Comparison of ENCODE assay signal across 1 cellular context in genomic region chr1:229273507-229274232, GRCh38.
TF ChIP-seq lines count a peak whose summit lies in the region.

No MANE protein-coding gene starts in this region.

TF ChIP-seq in HepG2, 621 proteins besides CTCF, POLR2A, EP300 and RAD21 (continued from another document and continues in another):
- no peak for TF ChIP-seq ZMAT3 (CRISPR knock-in tag; conservative IDR thresholded peaks at IDR 0.05)
- no peak for TF ChIP-seq CSRNP1 (CRISPR knock-in tag; IDR thresholded peaks at IDR 0.05)
- TF ChIP-seq AHDC1 (CRISPR knock-in tag; IDR thresholded peaks at IDR 0.05; ENCODE audit: borderline replicate concordance): peak; percentile 89; the same call in 1 of the 2 replicates
- peak; percentile 51; the same call in 1 of the 2 replicates for TF ChIP-seq FOXP1 (IDR thresholded peaks at IDR 0.05)
- TF ChIP-seq FOXP1 (CRISPR knock-in tag; IDR thresholded peaks at IDR 0.05): peak; percentile 72
- 0 out of 2 replicates have a peak, but pooled peaks have one; percentile 24 for TF ChIP-seq CBFB (CRISPR knock-in tag; IDR thresholded peaks at IDR 0.05)
- peak; percentile 43; the same call in 1 of the 2 replicates for TF ChIP-seq SALL1 (CRISPR knock-in tag; IDR thresholded peaks at IDR 0.05)
- TF ChIP-seq YY1 (IDR thresholded peaks at IDR 0.05; ENCODE audit: insufficient read depth, insufficient replicate concordance, low read depth, low read length): peak; percentile 40
- peak; percentile 74 for TF ChIP-seq ZNF124 (CRISPR knock-in tag; IDR thresholded peaks at IDR 0.05)
- peak; percentile 82 for TF ChIP-seq HNF4G (IDR thresholded peaks at IDR 0.05; ENCODE audit: borderline replicate concordance, low read depth, low read length)
- TF ChIP-seq HNF4G (CRISPR knock-in tag; IDR thresholded peaks at IDR 0.05; ENCODE audit: borderline replicate concordance, low read depth): peak; percentile 53; the same call in 1 of the 2 replicates
- TF ChIP-seq CHD4 (IDR thresholded peaks at IDR 0.05; ENCODE audit: borderline replicate concordance, low read length): peak; percentile 21; the same call in 1 of the 2 replicates
- no peak for TF ChIP-seq TBP (CRISPR knock-in tag; IDR thresholded peaks at IDR 0.05)
- no peak for TF ChIP-seq ZNF775 (CRISPR knock-in tag; IDR thresholded peaks at IDR 0.05; ENCODE audit: borderline replicate concordance)
- TF ChIP-seq PCBP1 (IDR thresholded peaks at IDR 0.05; ENCODE audit: borderline replicate concordance, low read depth, low read length): no peak
- TF ChIP-seq MAFK (conservative IDR thresholded peaks at IDR 0.05 in 1 of 2, IDR thresholded peaks at IDR 0.05 in 1 of 2; ENCODE audit: low read length in 2 of 2): no peak
- TF ChIP-seq NR1H2 (CRISPR knock-in tag; IDR thresholded peaks at IDR 0.05; ENCODE audit: borderline replicate concordance, low read depth): no peak
- peak; percentile 83 for TF ChIP-seq KDM6A (CRISPR knock-in tag; IDR thresholded peaks at IDR 0.05; ENCODE audit: low read depth)
- no peak for TF ChIP-seq ZNF550 (CRISPR knock-in tag; IDR thresholded peaks at IDR 0.05; ENCODE audit: borderline replicate concordance)
- TF ChIP-seq ZNF614 (CRISPR knock-in tag; IDR thresholded peaks at IDR 0.05; ENCODE audit: borderline replicate concordance): no peak
- TF ChIP-seq FOSL1 (CRISPR knock-in tag; IDR thresholded peaks at IDR 0.05; ENCODE audit: borderline replicate concordance): no peak
- no peak for TF ChIP-seq KDM3A (CRISPR knock-in tag; IDR thresholded peaks at IDR 0.05; ENCODE audit: low read depth)
- peak in 1 of 2 experiments; percentile 78; a peak in 2 of 4 replicates for TF ChIP-seq KLF16 (CRISPR knock-in tag; IDR thresholded peaks at IDR 0.05)
- peak; percentile 31; the same call in 1 of the 2 replicates for TF ChIP-seq HMGXB3 (CRISPR knock-in tag; IDR thresholded peaks at IDR 0.05; ENCODE audit: borderline replicate concordance)
- peak; percentile 39; the same call in 1 of the 2 replicates for TF ChIP-seq ZFP1 (CRISPR knock-in tag; IDR thresholded peaks at IDR 0.05)
- no peak for TF ChIP-seq SUZ12 (IDR thresholded peaks at IDR 0.05; ENCODE audit: low read depth, low read length)
- TF ChIP-seq ZNF33B (CRISPR knock-in tag; IDR thresholded peaks at IDR 0.05): 0 out of 2 replicates have a peak, but pooled peaks have one; percentile 41
- no peak for TF ChIP-seq AGO2 (optimal IDR thresholded peaks at IDR 0.05; ENCODE audit: low read depth, low read length)
- peak; percentile 27; the same call in 1 of the 2 replicates for TF ChIP-seq ZNF281 (CRISPR knock-in tag; IDR thresholded peaks at IDR 0.05; ENCODE audit: borderline replicate concordance)
- peak; percentile 67; the same call in 1 of the 2 replicates for TF ChIP-seq ZNF749 (CRISPR knock-in tag; IDR thresholded peaks at IDR 0.05; ENCODE audit: borderline replicate concordance)
- TF ChIP-seq SNAI1 (CRISPR knock-in tag; IDR thresholded peaks at IDR 0.05; ENCODE audit: borderline replicate concordance): 0 out of 2 replicates have a peak, but pooled peaks have one; percentile 31
- peak; percentile 96 for TF ChIP-seq SOX5 (CRISPR knock-in tag; IDR thresholded peaks at IDR 0.05; ENCODE audit: borderline replicate concordance)
- peak; percentile 70 for TF ChIP-seq PBX2 (CRISPR knock-in tag; IDR thresholded peaks at IDR 0.05)
- no peak for TF ChIP-seq PAF1 (CRISPR knock-in tag; IDR thresholded peaks at IDR 0.05)
- peak; percentile 37 for TF ChIP-seq SKI (IDR thresholded peaks at IDR 0.05; ENCODE audit: partially characterized antibody)
- peak; percentile 67; the same call in 1 of the 2 replicates for TF ChIP-seq DPF2 (CRISPR knock-in tag; IDR thresholded peaks at IDR 0.05; ENCODE audit: borderline replicate concordance, low read depth)
- no peak for TF ChIP-seq ZNF878 (CRISPR knock-in tag; IDR thresholded peaks at IDR 0.05)
- TF ChIP-seq HMG20A (CRISPR knock-in tag; IDR thresholded peaks at IDR 0.05; ENCODE audit: borderline replicate concordance): peak; percentile 84; the same call in 1 of the 2 replicates
- peak; percentile 82; the same call in 1 of the 2 replicates for TF ChIP-seq NFIC (IDR thresholded peaks at IDR 0.05; ENCODE audit: low read length)
- TF ChIP-seq PRDM15 (CRISPR knock-in tag; IDR thresholded peaks at IDR 0.05): no peak
- no peak for TF ChIP-seq ATRX (CRISPR knock-in tag; IDR thresholded peaks at IDR 0.05; ENCODE audit: borderline replicate concordance)
- 0 out of 2 replicates have a peak, but pooled peaks have one; percentile 40 for TF ChIP-seq RBFOX2 (IDR thresholded peaks at IDR 0.05; ENCODE audit: low read depth, low read length)
- peak; percentile 88 for TF ChIP-seq GATAD2A (CRISPR knock-in tag; IDR thresholded peaks at IDR 0.05)
- no peak for TF ChIP-seq ZNF496 (CRISPR knock-in tag; IDR thresholded peaks at IDR 0.05; ENCODE audit: insufficient replicate concordance)
- no peak; the same call in 1 of the 2 replicates for TF ChIP-seq KLF6 (CRISPR knock-in tag; IDR thresholded peaks at IDR 0.05)
- no peak for TF ChIP-seq ZSCAN12 (CRISPR knock-in tag; IDR thresholded peaks at IDR 0.05)
